ENCODE assay signal across 1 cellular context in the genomic region with DNA sequence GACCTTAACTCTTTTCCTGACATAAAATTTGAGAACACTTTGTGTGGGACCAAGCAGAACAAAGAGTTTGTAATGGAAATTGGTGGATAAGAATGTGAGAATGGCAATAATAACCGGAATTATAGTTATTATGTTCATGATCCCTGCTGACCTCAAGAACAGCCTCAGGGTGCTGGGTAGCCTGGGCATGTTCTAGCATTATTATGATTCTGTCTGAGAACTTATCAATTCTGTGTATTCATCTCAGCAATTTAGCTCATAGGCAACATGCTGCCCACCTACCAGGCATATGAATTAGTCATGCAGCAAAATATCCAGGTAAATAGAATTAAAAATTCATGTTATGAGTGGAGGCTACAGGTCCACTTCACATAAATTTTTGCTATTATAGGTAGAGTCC.
TF ChIP-seq lines count a peak whose summit lies in the region.

No MANE protein-coding gene starts in this region.

TF ChIP-seq in endothelial cell of umbilical vein, 7 proteins besides CTCF, POLR2A, EP300 and RAD21 (continued from another document):
- TF ChIP-seq GATA2 (IDR thresholded peaks at IDR 0.05; ENCODE audit: insufficient read depth, insufficient read length, low read depth, low read length): no peak
